Comparison of ENCODE assay signal across 7 cellular contexts in the genomic region with DNA sequence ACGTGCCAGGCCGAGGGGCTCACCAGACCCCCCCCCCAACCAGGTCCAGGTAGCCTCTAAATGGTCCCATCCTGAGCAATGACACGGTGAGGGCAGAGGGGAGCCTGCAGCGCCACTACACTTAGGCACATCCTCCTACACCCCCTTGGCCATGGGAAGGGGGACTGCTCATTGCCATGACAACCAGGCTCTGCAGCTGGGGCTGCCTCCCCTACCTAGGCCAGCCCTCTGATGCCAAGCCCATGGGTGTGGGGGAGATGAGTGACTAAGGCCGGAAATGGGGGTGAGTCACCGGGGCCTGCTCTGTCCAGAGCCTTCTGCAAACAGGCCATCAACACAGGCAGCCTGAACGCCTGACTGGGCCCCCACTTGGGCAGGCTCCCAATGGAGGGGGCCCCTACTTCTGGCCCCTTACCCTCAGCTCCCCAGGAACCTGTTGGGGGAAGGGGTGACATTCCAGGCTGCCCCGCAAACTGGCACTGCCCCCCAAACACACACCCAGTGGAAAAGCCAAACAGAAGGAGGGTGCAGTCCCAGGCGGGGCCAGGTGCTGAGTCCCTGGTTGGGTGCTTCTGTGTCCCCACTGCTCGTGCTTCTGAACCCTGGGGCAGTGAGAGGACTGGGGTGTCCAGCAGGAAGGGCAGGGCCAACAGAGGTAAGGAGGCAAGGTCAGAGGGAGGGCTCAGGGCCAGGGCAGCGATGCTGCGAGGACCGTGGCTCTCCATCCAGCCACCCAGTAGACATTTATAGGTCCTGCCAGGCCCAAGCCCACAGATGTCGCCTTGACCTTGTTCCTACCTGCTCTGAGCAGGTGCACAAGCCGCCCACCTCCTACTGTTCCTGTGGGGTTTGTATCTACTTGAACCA. TPM values are rescaled to one million over a fixed set of nuclear protein-coding genes. Genes with fewer than 3 reads are reported as not detected.
DNase-seq lines count a peak whose midpoint lies in the region; ATAC-seq and TF ChIP-seq lines count a peak whose summit lies in the region.

No MANE protein-coding gene starts in this region.

- H3K27me3 ChIP-seq in H7 (ENCODE audit: control insufficient read depth, insufficient read depth, low read length) (no peaks in the 10 kb centered on the region), muscle layer of duodenum (ENCODE audit: low read depth, low read length) (no peaks in the 10 kb centered on the region)

- H3K79me2 ChIP-seq in OCI-LY7 (ENCODE audit: insufficient read depth, low read depth, low read length): no peaks in the 10 kb centered on the region

- no TSS peak for BruUV-seq in OCI-LY7 (replicated peaks; lab: Mats Ljungman, UMichigan)

- H3K4me2 ChIP-seq in OCI-LY7 (ENCODE audit: low read length): no peak overlapping the region

- no peaks in the 10 kb centered on the region for H3K9me2 ChIP-seq in OCI-LY7 (ENCODE audit: insufficient read depth, low read length)

- no peak overlapping the region for H3K4me3 ChIP-seq in H7 (ENCODE audit: insufficient read depth, low read depth, low read length)
- H3K4me3 ChIP-seq in OCI-LY7 (ENCODE audit: low read depth, low read length, poor library complexity, severe bottlenecking): no peak overlapping the region
- no peak overlapping the region for H3K4me3 ChIP-seq in muscle layer of duodenum (ENCODE audit: low read depth in 1 of 2, low read length in 2 of 2)

- ATAC-seq in HG03565 (IDR thresholded peaks at IDR 0.05; ENCODE audit: unreplicated experiment): no peak

- H3K27ac ChIP-seq in OCI-LY7 (ENCODE audit: low read depth, low read length, poor library complexity, severe bottlenecking): no peak overlapping the region
- peak overlapping the region; percentile 23 for H3K27ac ChIP-seq in muscle layer of duodenum (ENCODE audit: low read length)

- H3K4me1 ChIP-seq in OCI-LY7 (ENCODE audit: insufficient read depth, low read length, poor library complexity, severe bottlenecking): no peaks in the 10 kb centered on the region
- H3K4me1 ChIP-seq in muscle layer of duodenum (ENCODE audit: control insufficient read depth in 1 of 2, insufficient read depth in 2 of 2, low read length in 2 of 2): peaks cover 13 to 23% of the 10 kb centered on the region in 2 donors

- DNase-seq in H7 (peak; percentile 63), OCI-LY7 (ENCODE audit: low spot score) (peak; percentile 17), dedifferentiated amniotic fluid mesenchymal stem cell (ENCODE audit: extremely low spot score) (peak; percentile 74), mesenteric fat pad (ENCODE audit: low spot score) (no peak), NCI-H187 (lab: John Stamatoyannopoulos, UW) (no peak)

- no peaks in the 10 kb centered on the region for H4K20me1 ChIP-seq in OCI-LY7 (ENCODE audit: insufficient read depth, low read length)

- CTCF ChIA-PET in OCI-LY7 (lab: Charles Lee; ENCODE audit: unreplicated experiment): interaction anchor here (0.7 kb wide), 1 partner anchor 243 kb away, joined by 3 read pairs; no protein-coding TSS in a partner anchor

- no peaks in the 10 kb centered on the region for H3K9me3 ChIP-seq in OCI-LY7 (ENCODE audit: low read length)
- H3K9me3 ChIP-seq in muscle layer of duodenum (ENCODE audit: control insufficient read depth in 1 of 2, low read length in 2 of 2): no peaks in the 10 kb centered on the region

- intact Hi-C loops in OCI-LY7 (cut with micrococcal nuclease; ENCODE audit: unreplicated experiment): no loop called here

- POLR2A ChIA-PET in OCI-LY7 (lab: Charles Lee): no interaction called here

- H2AFZ ChIP-seq in OCI-LY7 (ENCODE audit: low read length): no peak overlapping the region

- peaks cover 1% of the 10 kb centered on the region; the same call in 1 of the 2 replicates for H3K36me3 ChIP-seq in H7 (replicated peaks; ENCODE audit: control insufficient read depth, insufficient read depth, low read length)
- no peaks in the 10 kb centered on the region for H3K36me3 ChIP-seq in OCI-LY7 (ENCODE audit: insufficient read depth, low read length)
- H3K36me3 ChIP-seq in muscle layer of duodenum (ENCODE audit: control insufficient read depth in 1 of 2, insufficient read depth in 2 of 2, low read length in 2 of 2): peaks cover 0 to 14% of the 10 kb centered on the region in 2 donors

- TF ChIP-seq CTCF in OCI-LY7 (conservative IDR thresholded peaks at IDR 0.05; ENCODE audit: low read length): no peak

RNA-seq across cellular contexts. Expression of a gene that starts 8.2 kb away (rescaled TPM):
- 24.1 and 28.6 TPM in 2 replicates for total RNA-seq in H7 (2014; rRNA removed; shearing (Covaris generic))
- total RNA-seq in OCI-LY7 (2014; rRNA removed; shearing (Covaris generic)): 1.4 and 3.6 TPM in 2 replicates
- total RNA-seq in OCI-LY7 (2022) (1.7 and 4.6 TPM in 2 replicates), mesenteric fat pad (64.2 TPM)

RNA-seq across cellular contexts. Expression of a gene that starts 11.3 kb away (rescaled TPM):
- total RNA-seq in H7 (2014; rRNA removed; shearing (Covaris generic)): 1.5 and 6.0 TPM in 2 replicates
- total RNA-seq in OCI-LY7 (2014; rRNA removed; shearing (Covaris generic)): 14.6 and 14.8 TPM in 2 replicates
- total RNA-seq in OCI-LY7 (2022): 22.2 and 24.0 TPM in 2 replicates
- 10.9 TPM for total RNA-seq in mesenteric fat pad

RNA-seq across cellular contexts. Expression of a gene that starts 24.1 kb away (rescaled TPM):
- total RNA-seq in H7 (2014; rRNA removed; shearing (Covaris generic)): 4.1 and 4.6 TPM in 2 replicates
- 12.1 and 13.9 TPM in 2 replicates for total RNA-seq in OCI-LY7 (2014; rRNA removed; shearing (Covaris generic))
- total RNA-seq in OCI-LY7 (2022): 16.4 and 17.2 TPM in 2 replicates
- 42.1 TPM for total RNA-seq in mesenteric fat pad

RNA-seq across cellular contexts. Expression of a gene that starts 37.5 kb away (rescaled TPM):
- 11.5 and 11.9 TPM in 2 replicates for total RNA-seq in H7 (2014; rRNA removed; shearing (Covaris generic))
- total RNA-seq in OCI-LY7 (2014; rRNA removed; shearing (Covaris generic)): 8.6 and 9.3 TPM in 2 replicates
- 9.7 and 11.1 TPM in 2 replicates for total RNA-seq in OCI-LY7 (2022)
- 5.1 TPM for total RNA-seq in mesenteric fat pad

Comparison
In these comparisons a context has a peak if more than half of its experiments do, and no peak if none do; other contexts are left out.
1. DNase-seq: peak in H7 (single experiment), OCI-LY7 (single experiment) and dedifferentiated amniotic fluid mesenchymal stem cell (single experiment); none in mesenteric fat pad (single experiment) and NCI-H187 (0 of 2).